11 cellular contexts compared by ENCODE assay signal in the genomic region with DNA sequence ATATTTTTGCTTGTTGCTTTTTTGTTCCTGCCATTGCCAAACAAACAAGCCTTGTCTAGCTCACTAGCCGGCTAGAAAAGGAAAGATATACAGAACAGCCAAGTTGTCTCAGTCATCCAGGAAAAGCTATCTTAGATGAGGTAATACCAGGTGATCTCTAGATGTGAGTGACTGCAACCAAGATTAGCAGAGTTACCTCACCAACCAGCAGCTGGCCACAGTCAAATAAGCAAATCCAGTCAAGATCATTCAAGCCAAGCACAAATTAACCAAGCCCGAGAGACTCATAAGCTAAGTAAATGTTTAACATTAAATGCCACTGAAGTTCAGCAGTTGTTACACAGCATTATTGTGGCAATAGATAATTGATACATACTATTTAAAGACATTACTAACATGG.
DNase-seq lines count a peak whose midpoint lies in the region; ATAC-seq and TF ChIP-seq lines count a peak whose summit lies in the region.
"Had no signal": no experiment of that assay in that cellular context is flagged by ENCODE, and none has a peak within 500 bp of the region (broad histone marks: within the 10 kb centered on the region; RNA-seq: fewer than 3 reads in every experiment).

No MANE protein-coding gene starts in this region.

- H3K27me3 ChIP-seq in body of pancreas: no peaks in the 10 kb centered on the region
- H3K27me3 ChIP-seq: neutrophil had no signal

- H3K27me3 Mint-ChIP-seq in Calu3 (ENCODE audit: unreplicated experiment): no peaks in the 10 kb centered on the region

- TF ChIP-seq POLR2A in body of pancreas (IDR thresholded peaks at IDR 0.05): no peak

- H3K27ac Mint-ChIP-seq in Calu3 (ENCODE audit: unreplicated experiment): no peak overlapping the region

- no TSS peak for BruUV-seq in Calu3 (replicated peaks; lab: Mats Ljungman, UMichigan)

- CTCF ChIA-PET in Calu3 (lab: Charles Lee): no interaction called here

- peaks cover 9% of the 10 kb centered on the region for H3K4me1 Mint-ChIP-seq in Calu3 (ENCODE audit: low read depth, unreplicated experiment)

- peak; percentile 91 for ATAC-seq in GM19467 (IDR thresholded peaks at IDR 0.05; ENCODE audit: unreplicated experiment)
- ATAC-seq in HG03159 (IDR thresholded peaks at IDR 0.05; ENCODE audit: unreplicated experiment): peak; percentile 95
- ATAC-seq in body of pancreas: peak; percentile 69

- H3K4me3 ChIP-seq in body of pancreas: no peak overlapping the region

- intact Hi-C loops in body of pancreas (cut with DNase I) (no loop called here), Calu3 (cut with micrococcal nuclease; ENCODE audit: unreplicated experiment) (no loop called here)

- no peaks in the 10 kb centered on the region for H3K4me1 ChIP-seq in body of pancreas

- no peaks in the 10 kb centered on the region for H3K9me3 ChIP-seq in body of pancreas
- H3K9me3 ChIP-seq: neutrophil had no signal

- no peaks in the 10 kb centered on the region for H3K36me3 Mint-ChIP-seq in Calu3 (ENCODE audit: insufficient read depth, unreplicated experiment)

- TF ChIP-seq CTCF in body of pancreas (IDR thresholded peaks at IDR 0.05) (no peak), Calu3 (IDR thresholded peaks at IDR 0.05; ENCODE audit: unreplicated experiment) (no peak)

- H3K27ac ChIP-seq in body of pancreas: no peak overlapping the region
- H3K27ac ChIP-seq: neutrophil had no signal

- WGBS in body of pancreas, 2 donors: 47 to 48% methylated on average over 2 of the region's 2 CpGs

- peaks cover 2% of the 10 kb centered on the region for H3K9me3 Mint-ChIP-seq in Calu3 (ENCODE audit: low read depth, unreplicated experiment)

- DNase-seq in DMS53 treated with DMSO at 0.1 percent for 48 hours (lab: John Stamatoyannopoulos, UW; ENCODE audit: unreplicated experiment) (peak; percentile 45), body of pancreas (no peak), NCI-H1092 (lab: John Stamatoyannopoulos, UW) (no peak), Calu3 (no peak), hypothalamus (lab: John Stamatoyannopoulos, UW) (no peak), COLO668 (lab: John Stamatoyannopoulos, UW; ENCODE audit: unreplicated experiment) (no peak)
- DNase-seq: dermis blood vessel endothelial cell, Right ventricle myocardium superior had no signal

- H3K36me3 ChIP-seq in body of pancreas (replicated peaks in 1 of 2; ENCODE audit: insufficient read depth in 1 of 2, low read depth in 2 of 2): no peaks in the 10 kb centered on the region
- H3K36me3 ChIP-seq: neutrophil had no signal

- H3K4me3 Mint-ChIP-seq in Calu3 (ENCODE audit: low read depth, unreplicated experiment): no peak overlapping the region
